14 cellular contexts compared by ENCODE assay signal in genomic region chr12:32290411-32290810, GRCh38.
DNase-seq lines count a peak whose midpoint lies in the region; ATAC-seq and TF ChIP-seq lines count a peak whose summit lies in the region.
"Had no signal": no experiment of that assay in that cellular context is flagged by ENCODE, and none has a peak within 500 bp of the region (broad histone marks: within the 10 kb centered on the region; RNA-seq: fewer than 3 reads in every experiment).

No MANE protein-coding gene starts in this region.

- H3K4me2 ChIP-seq in mammary epithelial cell (ENCODE audit: insufficient read depth, low read depth, low read length), result no peak overlapping the region
- H3K4me2 ChIP-seq: smooth muscle cell had no signal

- in situ Hi-C loops in mammary epithelial cell (cut with MboI; ENCODE audit: low sequenced_read_pairs in 2 of 2), result no loop called here

- H3K4me3 Mint-ChIP-seq in mesothelial cell of epicardium, result no peak overlapping the region
- no peak overlapping the region for H3K4me3 Mint-ChIP-seq in activated CD4-positive, alpha-beta T cell treated with anti-CD3 and anti-CD28 coated beads, Interleukin-2, amount 10 ng/mL, durations not matched to agents 24 days and 14 days

- H3K4me1 Mint-ChIP-seq in mesothelial cell of epicardium, result peaks cover 20% of the 10 kb centered on the region
- no peaks in the 10 kb centered on the region for H3K4me1 Mint-ChIP-seq in activated CD4-positive, alpha-beta T cell treated with anti-CD3 and anti-CD28 coated beads, Interleukin-2, amount 10 ng/mL, durations not matched to agents 24 days and 14 days

- intact Hi-C loops in mammary epithelial cell (cut with micrococcal nuclease), result no loop called here
- intact Hi-C loops in activated CD4-positive, alpha-beta T cell treated with anti-CD3 and anti-CD28 coated beads, Interleukin-2, amount 10 ng/mL, durations not matched to agents 24 days and 14 days (cut with micrococcal nuclease), result no loop called here

- H3K9ac ChIP-seq in mammary epithelial cell (ENCODE audit: insufficient read depth, low read length), result no peak overlapping the region

- H3K36me3 ChIP-seq in MG63 (peaks cover 9% of the 10 kb centered on the region), mammary epithelial cell (ENCODE audit: insufficient read depth, low read length) (peaks cover 3% of the 10 kb centered on the region)

- TF ChIP-seq CTCF in mammary epithelial cell (conservative IDR thresholded peaks at IDR 0.05 in 1 of 2, IDR thresholded peaks at IDR 0.05 in 1 of 2; ENCODE audit: extremely low read depth in 1 of 2, insufficient read depth in 1 of 2, low read depth in 1 of 2, low read length in 2 of 2) (no peak), mesothelial cell of epicardium (IDR thresholded peaks at IDR 0.05; ENCODE audit: unreplicated experiment) (no peak)

- ATAC-seq in GM19035 (IDR thresholded peaks at IDR 0.05; ENCODE audit: unreplicated experiment) (no peak), HG03457 (IDR thresholded peaks at IDR 0.05; ENCODE audit: unreplicated experiment) (no peak)
- no peak for ATAC-seq in stimulated activated naive CD8-positive, alpha-beta T cell treated with anti-CD3 and anti-CD28 coated beads, Interleukin-15, Interleukin-2, amounts not matched to agents 100 U/mL and 50 U/mL, for 24 hours

- H3K9me3 ChIP-seq in MG63 (peaks cover 2% of the 10 kb centered on the region), mammary epithelial cell (replicated peaks; ENCODE audit: insufficient read depth, low read length) (no peaks in the 10 kb centered on the region)
- H3K9me3 ChIP-seq: tibial artery had no signal

- peak overlapping the region; percentile 21 for H3K27ac Mint-ChIP-seq in mesothelial cell of epicardium
- no peak overlapping the region for H3K27ac Mint-ChIP-seq in activated CD4-positive, alpha-beta T cell treated with anti-CD3 and anti-CD28 coated beads, Interleukin-2, amount 10 ng/mL, durations not matched to agents 24 days and 14 days

- peaks cover 4% of the 10 kb centered on the region for H3K9me3 Mint-ChIP-seq in mesothelial cell of epicardium
- H3K9me3 Mint-ChIP-seq in activated CD4-positive, alpha-beta T cell treated with anti-CD3 and anti-CD28 coated beads, Interleukin-2, amount 10 ng/mL, durations not matched to agents 24 days and 14 days, result no peaks in the 10 kb centered on the region

- H3K27me3 ChIP-seq in MG63 (no peaks in the 10 kb centered on the region), mammary epithelial cell (ENCODE audit: insufficient read depth, low read length) (no peaks in the 10 kb centered on the region)
- H3K27me3 ChIP-seq: tibial artery had no signal

- no peaks in the 10 kb centered on the region for H4K20me1 ChIP-seq in mammary epithelial cell (ENCODE audit: insufficient read depth, low read length)

- BruUV-seq in mammary epithelial cell (replicated peaks; lab: Mats Ljungman, UMichigan), result no TSS peak

- peaks cover 5% of the 10 kb centered on the region for H3K36me3 Mint-ChIP-seq in mesothelial cell of epicardium
- H3K36me3 Mint-ChIP-seq in activated CD4-positive, alpha-beta T cell treated with anti-CD3 and anti-CD28 coated beads, Interleukin-2, amount 10 ng/mL, durations not matched to agents 24 days and 14 days (ENCODE audit: low read depth), result no peaks in the 10 kb centered on the region

- no peak overlapping the region for H2AFZ ChIP-seq in mammary epithelial cell (ENCODE audit: low read depth, low read length)

- peak; percentile 61 for DNase-seq in EH (ENCODE audit: low read depth)
- DNase-seq in MG63, result peak; percentile 60
- DNase-seq in mammary epithelial cell, result peak; percentile 26
- DNase-seq in mesothelial cell of epicardium (ENCODE audit: low spot score in 2 of 2, unreplicated experiment in 2 of 2), result no peak
- no peak for DNase-seq in activated CD4-positive, alpha-beta T cell treated with anti-CD3 and anti-CD28 coated beads, Interleukin-2, amount 10 ng/mL, durations not matched to agents 24 days and 14 days
- DNase-seq in stimulated activated naive CD8-positive, alpha-beta T cell treated with anti-CD3 and anti-CD28 coated beads, Interleukin-15, Interleukin-2, amounts not matched to agents 100 U/mL and 50 U/mL, for 24 hours, result no peak
- DNase-seq: activated CD4-positive, alpha-beta T cell treated with anti-CD3 and anti-CD28 coated beads, Interleukin-2, amount 50 U/mL, for 48 hours; kidney; NCI-H1417 treated with DMSO at 0.1 percent for 48 hours; NK-92 treated with Interleukin-12 subunit alpha and Interleukin-12 subunit beta, amount 100 ng/mL, for 24 hours; tibial artery had no signal

- H3K27ac ChIP-seq in mammary epithelial cell (ENCODE audit: insufficient read depth, low read depth, low read length), result no peak overlapping the region
- H3K27ac ChIP-seq: tibial artery had no signal

- no peak overlapping the region for H3K4me3 ChIP-seq in MG63
- H3K4me3 ChIP-seq in mammary epithelial cell (replicated peaks in 1 of 3; ENCODE audit: insufficient read depth in 1 of 3, low read depth in 2 of 3, low read length in 3 of 3), result no peak overlapping the region
- H3K4me3 ChIP-seq: smooth muscle cell, tibial artery had no signal

- CTCF ChIA-PET in mammary epithelial cell (lab: Charles Lee; ENCODE audit: low non-redundant PET), result interaction anchor here (0.5 kb wide), 1 partner anchor 37 kb away, joined by 8 read pairs; no protein-coding TSS in a partner anchor

- H3K4me1 ChIP-seq in mammary epithelial cell (ENCODE audit: insufficient read depth, low read length), result no peaks in the 10 kb centered on the region

- H3K79me2 ChIP-seq in mammary epithelial cell (ENCODE audit: insufficient read depth, low read length), result peaks cover 17% of the 10 kb centered on the region

- no peaks in the 10 kb centered on the region for H3K27me3 Mint-ChIP-seq in mesothelial cell of epicardium (ENCODE audit: low read depth)
- H3K27me3 Mint-ChIP-seq in activated CD4-positive, alpha-beta T cell treated with anti-CD3 and anti-CD28 coated beads, Interleukin-2, amount 10 ng/mL, durations not matched to agents 24 days and 14 days, result no peaks in the 10 kb centered on the region

- dilution Hi-C loops in mammary epithelial cell (cut with HindIII; ENCODE audit: low sequenced_read_pairs), result no loop called here

Comparison
In these comparisons a context has a peak if more than half of its experiments do, and no peak if none do; other contexts are left out.
1. DNase-seq: peak in EH (single experiment), MG63 (single experiment) and mammary epithelial cell (single experiment); none in mesothelial cell of epicardium (0 of 2), activated CD4-positive, alpha-beta T cell treated with anti-CD3 and anti-CD28 coated beads, Interleukin-2, amount 10 ng/mL, durations not matched to agents 24 days and 14 days (single experiment) and stimulated activated naive CD8-positive, alpha-beta T cell treated with anti-CD3 and anti-CD28 coated beads, Interleukin-15, Interleukin-2, amounts not matched to agents 100 U/mL and 50 U/mL, for 24 hours (single experiment).